ENCODE assay signal across 8 cellular contexts in the genomic region with DNA sequence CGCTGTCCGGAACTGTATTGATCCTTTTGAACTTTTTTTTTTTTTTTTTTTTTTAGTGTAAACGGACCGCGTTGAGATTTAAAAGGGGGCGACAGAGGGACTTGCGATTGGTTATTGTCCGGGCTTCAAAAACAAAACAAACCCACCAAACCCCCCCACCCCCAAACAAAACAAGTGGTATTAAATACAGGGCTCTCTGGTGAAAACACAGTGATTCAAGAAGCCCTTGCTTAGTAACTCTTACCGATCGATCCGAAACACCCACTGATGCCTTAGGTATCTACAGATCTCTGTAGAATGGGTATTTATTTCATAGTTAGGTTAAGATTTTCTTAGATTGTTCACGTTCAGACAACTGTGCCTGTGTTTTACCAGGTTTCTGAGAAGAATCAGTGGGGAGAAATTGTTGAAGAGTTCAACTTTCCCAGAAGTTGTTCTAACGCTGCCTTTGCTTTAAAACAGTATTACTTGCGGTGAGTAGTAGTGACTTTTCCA. TPM values are rescaled to one million over a fixed set of nuclear protein-coding genes. Genes with fewer than 3 reads are reported as not detected.
A peak's percentile ranks its signal among the peaks of the same experiment; 100 is the strongest.
DNase-seq lines count a peak whose midpoint lies in the region.

No MANE protein-coding gene starts in this region.

- H3K4me3 ChIP-seq in iPS DF 6.9 (ENCODE audit: low read length) = peak overlapping the region; percentile 99; the same call in 1 of the 2 replicates
- H3K4me3 ChIP-seq in skeletal muscle tissue (ENCODE audit: low read length in 3 of 3) = peak overlapping the region; percentile 77 to 82 (median 80)

- H3K36me3 ChIP-seq in iPS DF 6.9 (ENCODE audit: control insufficient read depth, insufficient read depth, low read length) (no peaks in the 10 kb centered on the region), skeletal muscle tissue (ENCODE audit: control insufficient read depth in 3 of 3, insufficient read depth in 3 of 3, low read length in 3 of 3) (no peaks in the 10 kb centered on the region)

- H3K9ac ChIP-seq in skeletal muscle tissue (ENCODE audit: low read depth in 1 of 3, low read length in 3 of 3) = peak overlapping the region; percentile 88 to 93 (median 92)

- WGBS in iPS DF 6.9 (ENCODE audit: insufficient coverage, insufficient read length) = no CpG with 5 or more reads among the region's 14 CpGs

- H3K4me1 ChIP-seq in iPS DF 6.9 (ENCODE audit: control insufficient read depth, insufficient read depth, low read length) (no peaks in the 10 kb centered on the region), skeletal muscle tissue (ENCODE audit: control insufficient read depth in 3 of 3, insufficient read depth in 3 of 3, low read length in 3 of 3) (peaks cover 5 to 23% (median 12%) of the 10 kb centered on the region in 3 donors)

- DNase-seq in NCI-H146 treated with DMSO at 0.1 percent for 48 hours (lab: John Stamatoyannopoulos, UW; ENCODE audit: unreplicated experiment) = peak; percentile 60
- DNase-seq in NCI-H146 (lab: John Stamatoyannopoulos, UW) = no peak
- peak; percentile 49 for DNase-seq in MV-4-11 (lab: John Stamatoyannopoulos, UW)
- peak; percentile 17 for DNase-seq in activated naive CD4-positive, alpha-beta T cell treated with anti-CD3 and anti-CD28 coated beads, Interleukin-2, amount 50 U/mL, for 16 hours
- DNase-seq in iPS DF 6.9 (ENCODE audit: low read depth, low spot score) = no peak
- no peak for DNase-seq in SK-N-DZ (ENCODE audit: low spot score)
- no peak for DNase-seq in SKM-1 (lab: John Stamatoyannopoulos, UW; ENCODE audit: unreplicated experiment)

- no peaks in the 10 kb centered on the region for H3K9me3 ChIP-seq in iPS DF 6.9 (ENCODE audit: control insufficient read depth, insufficient read depth, low read length)
- no peaks in the 10 kb centered on the region for H3K9me3 ChIP-seq in skeletal muscle tissue (ENCODE audit: control insufficient read depth in 3 of 3, low read length in 3 of 3)

- H3K27ac ChIP-seq in iPS DF 6.9 (ENCODE audit: low read length) (no peak overlapping the region), skeletal muscle tissue (ENCODE audit: low read depth, low read length) (peak overlapping the region; percentile 99)

- H3K27me3 ChIP-seq in iPS DF 6.9 (ENCODE audit: control insufficient read depth, insufficient read depth, low read length) (no peaks in the 10 kb centered on the region), skeletal muscle tissue (ENCODE audit: control insufficient read depth in 3 of 3, insufficient read depth in 3 of 3, low read length in 3 of 3) (no peaks in the 10 kb centered on the region)

RNA-seq across cellular contexts. Expression of a gene that starts 1.4 kb away (rescaled TPM):
- total RNA-seq in skeletal muscle tissue = 43.3 TPM
- 22.6 and 23.9 TPM in 2 replicates for polyA plus RNA-seq in SK-N-DZ (2014; cell fraction: cytosol; rRNA removed)
- 23.7 and 33.6 TPM in 2 replicates for polyA plus RNA-seq in SK-N-DZ (2014; cell fraction: nucleus; rRNA removed)

Comparison
In these comparisons a context has a peak if more than half of its experiments do, and no peak if none do; other contexts are left out.
1. DNase-seq: peak in NCI-H146 treated with DMSO at 0.1 percent for 48 hours (single experiment), MV-4-11 (single experiment) and activated naive CD4-positive, alpha-beta T cell treated with anti-CD3 and anti-CD28 coated beads, Interleukin-2, amount 50 U/mL, for 16 hours (single experiment); none in NCI-H146 (single experiment), iPS DF 6.9 (single experiment), SK-N-DZ (single experiment) and SKM-1 (single experiment).